Comparison of ENCODE assay signal across 29 cellular contexts in the genomic region with DNA sequence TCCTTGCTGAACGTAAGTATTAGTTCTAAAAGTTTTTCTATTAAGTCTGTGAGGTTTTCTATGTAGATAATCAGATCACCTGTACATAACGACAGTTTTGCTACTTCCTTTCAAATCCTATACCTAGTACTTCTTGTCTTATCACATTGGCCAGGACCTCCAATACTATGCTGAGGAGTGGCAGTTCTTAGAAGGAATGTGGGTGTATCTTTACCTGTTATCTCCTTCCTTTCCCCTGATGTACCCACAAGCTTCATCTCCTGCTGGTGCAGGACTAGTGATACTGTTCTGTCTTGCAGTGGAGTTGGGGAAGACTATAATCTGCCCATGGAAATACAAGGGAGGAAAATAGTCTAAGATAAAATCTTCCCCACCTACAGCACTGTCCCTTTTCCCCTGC.
"Had no signal": no experiment of that assay in that cellular context is flagged by ENCODE, and none has a peak within 500 bp of the region (broad histone marks: within the 10 kb centered on the region; RNA-seq: fewer than 3 reads in every experiment).

No MANE protein-coding gene starts in this region.

- FAIRE-seq: urothelium cell line had no signal

- H3K4me3 Mint-ChIP-seq: stimulated activated effector memory CD8-positive, alpha-beta T cell treated with anti-CD3 and anti-CD28 coated beads, Interleukin-12 subunit alpha, Interleukin-12 subunit beta, amount 100 ng/mL, for 72 hours; stimulated activated memory B cell treated with anti-CD40 and anti-IgM and Interleukin-4, amounts not matched to agents 10 μg/mL and 1 μg/mL and 100 μg/mL, for 72 hours; stimulated activated naive B cell treated with anti-CD40 and anti-IgM and Interleukin-4, amounts not matched to agents 10 μg/mL and 1 μg/mL and 100 μg/mL, for 72 hours; stimulated activated naive CD8-positive, alpha-beta T cell treated with anti-CD3 and anti-CD28 coated beads, Interleukin-15, amount 100 ng/mL, for 72 hours; stimulated activated naive CD8-positive, alpha-beta T cell treated with anti-CD3 and anti-CD28 coated beads, Interleukin-15, Interleukin-2, amounts not matched to agents 100 ng/mL and 50 ng/mL, for 24 hours; type B pancreatic cell had no signal

- H3K36me3 ChIP-seq: stomach, suprapubic skin, thoracic aorta, thyroid gland, tibial artery, tibial nerve, transverse colon, upper lobe of left lung, upper lobe of right lung, uterus, vagina had no signal

- H3K4me3 ChIP-seq: stomach, suprapubic skin, testis, thoracic aorta, thyroid gland, tibial artery, tibial nerve, transverse colon, upper lobe of left lung, upper lobe of right lung, uterus, vagina had no signal

- H3K4me1 Mint-ChIP-seq: stimulated activated memory B cell treated with anti-CD40 and anti-IgM and Interleukin-4, amounts not matched to agents 10 μg/mL and 1 μg/mL and 100 μg/mL, for 72 hours had no signal

- DNase-seq: stimulated activated CD4-positive, alpha-beta T cell treated with anti-CD3 and anti-CD28 coated beads, Interleukin-2, amount 100 ng/mL, for 48 hours; stimulated activated CD4-positive, alpha-beta T cell treated with anti-CD3 and anti-CD28 coated beads, Interleukin-4, amount 100 ng/mL, for 1 hour; stimulated activated CD4-positive, alpha-beta T cell treated with anti-CD3 and anti-CD28 coated beads, Interleukin-4, amount 100 ng/mL, for 24 hours; stimulated activated CD4-positive, alpha-beta T cell treated with anti-CD3 and anti-CD28 coated beads, Interleukin-4, amount 100 ng/mL, for 4 hours; stimulated activated CD8-positive, alpha-beta memory T cell treated with anti-CD3 and anti-CD28 coated beads, Interleukin-4, amount 100 ng/mL, for 48 hours; stimulated activated naive B cell treated with anti-CD40 and anti-IgM and Interleukin-4, amounts not matched to agents 10 μg/mL and 1 μg/mL and 100 μg/mL, for 72 hours; stimulated activated naive CD4-positive, alpha-beta T cell; stimulated activated naive CD4-positive, alpha-beta T cell treated with Interleukin-2 at 50 U/mL for 16 hours; stimulated activated naive CD8-positive, alpha-beta T cell treated with anti-CD3 and anti-CD28 coated beads, Interleukin-15, amount 100 ng/mL, for 72 hours; stimulated activated naive CD8-positive, alpha-beta T cell treated with anti-CD3 and anti-CD28 coated beads, Interleukin-15, Interleukin-2, amounts not matched to agents 100 U/mL and 50 U/mL, for 24 hours; stomach; substantia nigra; testis; thyroid gland; tibial artery; transverse colon; trophoblast cell; upper lobe of left lung; upper lobe of right lung; uterus had no signal

- H3K9me3 ChIP-seq: stomach, suprapubic skin, testis, thoracic aorta, thyroid gland, tibial artery, tibial nerve, transverse colon, upper lobe of left lung, upper lobe of right lung, uterus, vagina had no signal

- H3K36me3 Mint-ChIP-seq: stimulated activated effector memory CD8-positive, alpha-beta T cell treated with anti-CD3 and anti-CD28 coated beads, Interleukin-12 subunit alpha, Interleukin-12 subunit beta, amount 100 ng/mL, for 72 hours; stimulated activated memory B cell treated with anti-CD40 and anti-IgM and Interleukin-4, amounts not matched to agents 10 μg/mL and 1 μg/mL and 100 μg/mL, for 72 hours; stimulated activated naive B cell treated with anti-CD40 and anti-IgM and Interleukin-4, amounts not matched to agents 10 μg/mL and 1 μg/mL and 100 μg/mL, for 72 hours; type B pancreatic cell had no signal

- H3K4me1 ChIP-seq: suprapubic skin, testis, upper lobe of right lung, uterus, vagina had no signal

- H3K27me3 ChIP-seq: stomach, suprapubic skin, testis, thyroid gland, tibial nerve, transverse colon, upper lobe of left lung, upper lobe of right lung, uterus, vagina had no signal

- H3K27ac ChIP-seq: stomach, suprapubic skin, testis, thoracic aorta, thyroid gland, tibial artery, tibial nerve, transverse colon, upper lobe of left lung, upper lobe of right lung, uterus, vagina had no signal

- H3K9me3 Mint-ChIP-seq: stimulated activated effector memory CD8-positive, alpha-beta T cell treated with anti-CD3 and anti-CD28 coated beads, Interleukin-12 subunit alpha, Interleukin-12 subunit beta, amount 100 ng/mL, for 72 hours; stimulated activated memory B cell treated with anti-CD40 and anti-IgM and Interleukin-4, amounts not matched to agents 10 μg/mL and 1 μg/mL and 100 μg/mL, for 72 hours; stimulated activated naive B cell treated with anti-CD40 and anti-IgM and Interleukin-4, amounts not matched to agents 10 μg/mL and 1 μg/mL and 100 μg/mL, for 72 hours; stimulated activated naive CD8-positive, alpha-beta T cell treated with anti-CD3 and anti-CD28 coated beads, Interleukin-15, amount 100 ng/mL, for 72 hours; stimulated activated naive CD8-positive, alpha-beta T cell treated with anti-CD3 and anti-CD28 coated beads, Interleukin-15, Interleukin-2, amounts not matched to agents 100 ng/mL and 50 ng/mL, for 24 hours; type B pancreatic cell had no signal

- H3K27ac Mint-ChIP-seq: stimulated activated effector memory CD8-positive, alpha-beta T cell treated with anti-CD3 and anti-CD28 coated beads, Interleukin-12 subunit alpha, Interleukin-12 subunit beta, amount 100 ng/mL, for 72 hours; stimulated activated memory B cell treated with anti-CD40 and anti-IgM and Interleukin-4, amounts not matched to agents 10 μg/mL and 1 μg/mL and 100 μg/mL, for 72 hours; stimulated activated naive B cell treated with anti-CD40 and anti-IgM and Interleukin-4, amounts not matched to agents 10 μg/mL and 1 μg/mL and 100 μg/mL, for 72 hours; stimulated activated naive CD8-positive, alpha-beta T cell treated with anti-CD3 and anti-CD28 coated beads, Interleukin-15, Interleukin-2, amounts not matched to agents 100 ng/mL and 50 ng/mL, for 24 hours; type B pancreatic cell had no signal

- H3K27me3 Mint-ChIP-seq: stimulated activated naive CD8-positive, alpha-beta T cell treated with anti-CD3 and anti-CD28 coated beads, Interleukin-15, amount 100 ng/mL, for 72 hours had no signal

- ATAC-seq: stimulated activated effector memory CD8-positive, alpha-beta T cell treated with anti-CD3 and anti-CD28 coated beads, Interleukin-12 subunit alpha, Interleukin-12 subunit beta, amount 100 ng/mL, for 72 hours; stimulated activated memory B cell treated with anti-CD40 and anti-IgM and Interleukin-4, amounts not matched to agents 10 μg/mL and 1 μg/mL and 100 μg/mL, for 72 hours; stimulated activated naive B cell treated with anti-CD40 and anti-IgM and Interleukin-4, amounts not matched to agents 10 μg/mL and 1 μg/mL and 100 μg/mL, for 72 hours; stimulated activated naive CD8-positive, alpha-beta T cell treated with anti-CD3 and anti-CD28 coated beads, Interleukin-15, amount 100 ng/mL, for 72 hours; stimulated activated naive CD8-positive, alpha-beta T cell treated with anti-CD3 and anti-CD28 coated beads, Interleukin-15, Interleukin-2, amounts not matched to agents 100 U/mL and 50 U/mL, for 24 hours; upper lobe of right lung had no signal
